ENCODE assay signal across 22 cellular contexts in genomic region chr12:57553343-57554202, GRCh38. TPM values are rescaled to one million over a fixed set of nuclear protein-coding genes. Genes with fewer than 3 reads are reported as not detected.
A peak's percentile ranks its signal among the peaks of the same experiment; 100 is the strongest.
DNase-seq lines count a peak whose midpoint lies in the region; ATAC-seq, FAIRE-seq and TF ChIP-seq lines count a peak whose summit lies in the region.
"Had no signal": no experiment of that assay in that cellular context is flagged by ENCODE, and none has a peak within 500 bp of the region (broad histone marks: within the 10 kb centered on the region; RNA-seq: fewer than 3 reads in every experiment).

No MANE protein-coding gene starts in this region.

- no peak overlapping the region for H2BK20ac ChIP-seq in IMR-90 (ENCODE audit: low read depth, low read length)

- 57% methylated on average over 1 of the region's 7 CpGs; no CpG with 5 or more reads in 1 of the 2 experiments for WGBS in IMR-90 (ENCODE audit: extremely low coverage in 2 of 2, insufficient read length in 1 of 2), 2 experiments

- H3K23ac ChIP-seq in IMR-90 (ENCODE audit: low read depth, low read length): no peak overlapping the region

- TF ChIP-seq RAD21 in IMR-90 (IDR thresholded peaks at IDR 0.05; ENCODE audit: low read length): no peak

- peak overlapping the region; percentile 64 to 96 (median 91) for H3K27ac Mint-ChIP-seq in brain
- H3K27ac Mint-ChIP-seq in activated T-helper 2 cell treated with anti-CD3 and anti-CD28 coated beads, Interferon-gamma antibody, Interleukin-2, Interleukin-4, amounts not matched to agents 10 μg/mL and 5 μg/mL and 100 μg/mL, durations not matched to agents 14 hours and 24 hours and 36 hours: no peak overlapping the region
- H3K27ac Mint-ChIP-seq: activated CD4-positive, alpha-beta T cell treated with anti-CD3 and anti-CD28 coated beads, Interleukin-2, amount 10 ng/mL, durations not matched to agents 7 days and 5 days; activated naive CD8-positive, alpha-beta T cell; activated T-helper 17 cell treated with anti-CD3 and anti-CD28 coated beads, Interleukin-2, amount 50 U/mL, for 72 hours had no signal

- H3K27me3 ChIP-seq in IMR-90 (ENCODE audit: control insufficient read depth, insufficient read depth, low read length): peaks cover 43% of the 10 kb centered on the region
- H3K27me3 ChIP-seq: testis had no signal

- no peak overlapping the region for H4K91ac ChIP-seq in IMR-90 (ENCODE audit: insufficient read depth, low read depth, low read length)

- no peak overlapping the region for H3K4me2 ChIP-seq in IMR-90 (ENCODE audit: low read depth, low read length)

- H3K4me3 Mint-ChIP-seq in brain: peak overlapping the region; percentile 89 to 95 (median 93)
- H3K4me3 Mint-ChIP-seq in activated T-helper 2 cell treated with anti-CD3 and anti-CD28 coated beads, Interferon-gamma antibody, Interleukin-2, Interleukin-4, amounts not matched to agents 10 μg/mL and 5 μg/mL and 100 μg/mL, durations not matched to agents 14 hours and 24 hours and 36 hours (ENCODE audit: low read depth): no peak overlapping the region
- H3K4me3 Mint-ChIP-seq: activated CD4-positive, alpha-beta T cell treated with anti-CD3 and anti-CD28 coated beads, Interleukin-2, amount 10 ng/mL, durations not matched to agents 7 days and 5 days; activated naive CD8-positive, alpha-beta T cell; activated T-helper 17 cell treated with anti-CD3 and anti-CD28 coated beads, Interleukin-2, amount 50 U/mL, for 72 hours had no signal

- FAIRE-seq in GM12891 (lab: Jason Lieb, UNC): no peak
- FAIRE-seq: GM12892, RCC 7860 had no signal

- H3K4me1 Mint-ChIP-seq in brain: peaks cover 75% of the 10 kb centered on the region
- H3K4me1 Mint-ChIP-seq in activated T-helper 2 cell treated with anti-CD3 and anti-CD28 coated beads, Interferon-gamma antibody, Interleukin-2, Interleukin-4, amounts not matched to agents 10 μg/mL and 5 μg/mL and 100 μg/mL, durations not matched to agents 14 hours and 24 hours and 36 hours (ENCODE audit: low read depth): peaks cover 18% of the 10 kb centered on the region

- ATAC-seq in IMR-90 (ENCODE audit: low read depth): no peak
- ATAC-seq: activated T-helper 17 cell treated with anti-CD3 and anti-CD28 coated beads, Interleukin-2, amount 50 U/mL, for 72 hours; mucosa of descending colon had no signal

- H2BK15ac ChIP-seq in IMR-90 (ENCODE audit: low read depth, low read length): no peak overlapping the region

- TF ChIP-seq CTCF in IMR-90 (conservative IDR thresholded peaks at IDR 0.05; ENCODE audit: low read depth, low read length) (no peak), brain (conservative IDR thresholded peaks at IDR 0.05) (no peak)

- H2AFZ ChIP-seq in IMR-90 (replicated peaks; ENCODE audit: low read length, poor library complexity): no peak overlapping the region

- H3K4me3 ChIP-seq in IMR-90 (ENCODE audit: insufficient read depth, low read depth, low read length): no peak overlapping the region
- H3K4me3 ChIP-seq: mucosa of descending colon, skin epidermis, testis had no signal

- H3K56ac ChIP-seq in IMR-90 (ENCODE audit: extremely low read depth, insufficient read depth, low read length): no peak overlapping the region

- no peak overlapping the region for H3K9ac ChIP-seq in IMR-90 (ENCODE audit: low read depth, low read length)

- CTCF ChIA-PET in IMR-90 (lab: Yijun Ruan, JAX): interaction anchor here (1.0 kb wide), 1 partner anchor 79 kb away, joined by 3 read pairs; the partner anchor contains the start of gene B4GALNT1

- no peaks in the 10 kb centered on the region for H3K9me3 Mint-ChIP-seq in brain
- H3K9me3 Mint-ChIP-seq in activated T-helper 2 cell treated with anti-CD3 and anti-CD28 coated beads, Interferon-gamma antibody, Interleukin-2, Interleukin-4, amounts not matched to agents 10 μg/mL and 5 μg/mL and 100 μg/mL, durations not matched to agents 14 hours and 24 hours and 36 hours: no peaks in the 10 kb centered on the region
- H3K9me3 Mint-ChIP-seq: activated CD4-positive, alpha-beta T cell treated with anti-CD3 and anti-CD28 coated beads, Interleukin-2, amount 10 ng/mL, durations not matched to agents 7 days and 5 days; activated T-helper 17 cell treated with anti-CD3 and anti-CD28 coated beads, Interleukin-2, amount 50 U/mL, for 72 hours had no signal

- no TSS peak for BruUV-seq in IMR-90 (replicated peaks; lab: Mats Ljungman, UMichigan)

- H2BK5ac ChIP-seq in IMR-90 (ENCODE audit: low read depth, low read length, poor library complexity, severe bottlenecking): no peak overlapping the region

- H3K14ac ChIP-seq in IMR-90 (replicated peaks; ENCODE audit: low read depth, low read length): no peak overlapping the region; the same call in 1 of the 2 replicates

- no peaks in the 10 kb centered on the region for H3K36me3 ChIP-seq in IMR-90 (ENCODE audit: control insufficient read depth, insufficient read depth, low read length)

- H3K4ac ChIP-seq in IMR-90 (ENCODE audit: low read depth, low read length): no peak overlapping the region

- dilution Hi-C loops in IMR-90 (cut with HindIII; ENCODE audit: low sequenced_read_pairs, unreplicated experiment): loop anchor here (25.0 kb wide), 1 partner anchor 109 kb away; no protein-coding TSS in a partner anchor

- no peak overlapping the region for H2AK5ac ChIP-seq in IMR-90 (ENCODE audit: low read depth, low read length)

- peaks cover 7% of the 10 kb centered on the region; the same call in 1 of the 2 replicates for H3K9me1 ChIP-seq in IMR-90 (ENCODE audit: insufficient read depth, low read length)

- H4K8ac ChIP-seq in IMR-90 (ENCODE audit: low read depth in 2 of 2, low read length in 2 of 2): no peak overlapping the region

- H3K18ac ChIP-seq in IMR-90 (ENCODE audit: low read depth, low read length): no peak overlapping the region

- POLR2A ChIA-PET in IMR-90 (lab: Charles Lee; ENCODE audit: unreplicated experiment): no interaction called here

- intact Hi-C loops in IMR-90 (cut with micrococcal nuclease): no loop called here
- intact Hi-C loops in activated T-helper 2 cell treated with anti-CD3 and anti-CD28 coated beads, Interferon-gamma antibody, Interleukin-2, Interleukin-4, amounts not matched to agents 10 μg/mL and 5 μg/mL and 100 μg/mL, durations not matched to agents 14 hours and 24 hours and 36 hours (cut with micrococcal nuclease): no loop called here

- peak overlapping the region; percentile 39 for H2AK9ac ChIP-seq in IMR-90 (replicated peaks; ENCODE audit: low read depth, low read length, poor library complexity)

- DNase-seq in IMR-90 (no peak), NCI-H187 treated with DMSO at 0.1 percent for 48 hours (lab: John Stamatoyannopoulos, UW) (peak; percentile 80), retina (peak; percentile 47), GM12891 (ENCODE audit: insufficient read length, low spot score) (no peak), hippocampal formation (lab: John Stamatoyannopoulos, UW) (no peak)
- DNase-seq in activated T-helper 2 cell treated with anti-CD3 and anti-CD28 coated beads, Interferon-gamma antibody, Interleukin-2, Interleukin-4, amounts not matched to agents 10 μg/mL and 5 μg/mL and 100 μg/mL, durations not matched to agents 14 hours and 24 hours and 36 hours (ENCODE audit: low spot score): no peak
- DNase-seq: activated CD4-positive, alpha-beta T cell treated with anti-CD3 and anti-CD28 coated beads, Interleukin-2, amount 10 ng/mL, durations not matched to agents 7 days and 5 days; AML-193; cerebellar nuclear complex; Kasumi-1; mucosa of descending colon; NCI-H1048; stimulated activated CD4-positive, alpha-beta T cell treated with anti-CD3 and anti-CD28 coated beads, Interleukin-2, amount 100 ng/mL, for 24 hours; stimulated activated naive CD4-positive, alpha-beta T cell; T-helper 2 cell; testis had no signal

- H3K36me3 Mint-ChIP-seq in brain: peaks cover 14% of the 10 kb centered on the region
- no peaks in the 10 kb centered on the region for H3K36me3 Mint-ChIP-seq in activated T-helper 2 cell treated with anti-CD3 and anti-CD28 coated beads, Interferon-gamma antibody, Interleukin-2, Interleukin-4, amounts not matched to agents 10 μg/mL and 5 μg/mL and 100 μg/mL, durations not matched to agents 14 hours and 24 hours and 36 hours (ENCODE audit: low read depth)
- H3K36me3 Mint-ChIP-seq: activated naive CD8-positive, alpha-beta T cell had no signal

- H4K5ac ChIP-seq in IMR-90 (ENCODE audit: low read depth, low read length): no peak overlapping the region

- TF ChIP-seq POLR2A in IMR-90 (IDR thresholded peaks at IDR 0.05; ENCODE audit: low read depth, low read length): no peak
- TF ChIP-seq POLR2A in GM12891 (IDR thresholded peaks at IDR 0.05; ENCODE audit: low read depth, low read length): no peak

- peaks cover 19% of the 10 kb centered on the region for H3K27me3 Mint-ChIP-seq in brain
- peaks cover 16% of the 10 kb centered on the region for H3K27me3 Mint-ChIP-seq in activated T-helper 2 cell treated with anti-CD3 and anti-CD28 coated beads, Interferon-gamma antibody, Interleukin-2, Interleukin-4, amounts not matched to agents 10 μg/mL and 5 μg/mL and 100 μg/mL, durations not matched to agents 14 hours and 24 hours and 36 hours (ENCODE audit: low read depth)
- H3K27me3 Mint-ChIP-seq: activated naive CD8-positive, alpha-beta T cell had no signal

- H2BK120ac ChIP-seq in IMR-90 (ENCODE audit: low read depth, low read length): no peak overlapping the region

- no peak overlapping the region for H3K27ac ChIP-seq in IMR-90 (ENCODE audit: insufficient read depth, low read length)
- H3K27ac ChIP-seq: skin epidermis, testis had no signal

- no peaks in the 10 kb centered on the region for H3K9me3 ChIP-seq in IMR-90 (ENCODE audit: control insufficient read depth, insufficient read depth, low read length)
- H3K9me3 ChIP-seq: mucosa of descending colon, testis had no signal

- peaks cover 0 to 4% of the 10 kb centered on the region in 2 experiments; a peak in 1 of 4 replicates for H3K79me1 ChIP-seq in IMR-90 (ENCODE audit: low read depth in 1 of 2, low read length in 2 of 2)

- in situ Hi-C loops in IMR-90 (cut with MboI; ENCODE audit: low sequenced_read_pairs): no loop called here

- H4K20me1 ChIP-seq in IMR-90 (ENCODE audit: insufficient read depth, low read length): no peaks in the 10 kb centered on the region

- peaks cover 3% of the 10 kb centered on the region for H3K4me1 ChIP-seq in IMR-90 (ENCODE audit: control insufficient read depth, insufficient read depth, low read length)

RNA-seq across cellular contexts. Expression of gene KIF5A, which starts 3.7 kb away (rescaled TPM):
- under 0.01 and 0.18 TPM in 2 replicates for total RNA-seq in IMR-90 (2012; rRNA removed)
- polyA plus RNA-seq in IMR-90 (2012; rRNA removed) (0.09 and 0.15 TPM in 2 replicates), brain (ENCODE audit: insufficient read depth, low read depth, low replicate concordance) (127 TPM)
- polyA plus RNA-seq in IMR-90 (2012; cell fraction: cytosol; rRNA removed): 0.03 and 0.10 TPM in 2 replicates
- polyA plus RNA-seq in IMR-90 (2012; cell fraction: nucleus; rRNA removed; ENCODE audit: low replicate concordance): 0.48 and 1.3 TPM in 2 replicates
- 0.18 TPM for polyA plus RNA-seq in GM12891 (2012; ENCODE audit: low read depth, missing spikeins)
- 3.0 and 3.4 TPM in 2 replicates for total RNA-seq in activated T-helper 2 cell treated with anti-CD3 and anti-CD28 coated beads, Interferon-gamma antibody, Interleukin-2, Interleukin-4, amounts not matched to agents 10 μg/mL and 5 μg/mL and 100 μg/mL, durations not matched to agents 14 hours and 24 hours and 36 hours

RNA-seq across cellular contexts. Expression of gene DCTN2, which starts 6.6 kb away (rescaled TPM):
- total RNA-seq in IMR-90 (2012; rRNA removed): 114 and 125 TPM in 2 replicates
- polyA plus RNA-seq in IMR-90 (2012; rRNA removed) (107 and 130 TPM in 2 replicates), brain (ENCODE audit: insufficient read depth, low read depth, low replicate concordance) (370 TPM)
- polyA plus RNA-seq in IMR-90 (2012; cell fraction: cytosol; rRNA removed): 95.2 and 179 TPM in 2 replicates
- polyA plus RNA-seq in IMR-90 (2012; cell fraction: nucleus; rRNA removed; ENCODE audit: low replicate concordance): 106 and 179 TPM in 2 replicates
- 79.2 TPM for polyA plus RNA-seq in GM12891 (2012; ENCODE audit: low read depth, missing spikeins)
- total RNA-seq in activated T-helper 2 cell treated with anti-CD3 and anti-CD28 coated beads, Interferon-gamma antibody, Interleukin-2, Interleukin-4, amounts not matched to agents 10 μg/mL and 5 μg/mL and 100 μg/mL, durations not matched to agents 14 hours and 24 hours and 36 hours: 96.7 and 101 TPM in 2 replicates

RNA-seq across cellular contexts. Expression of gene MBD6, which starts 30.9 kb away (rescaled TPM):
- 0.90 and 1.4 TPM in 2 replicates for total RNA-seq in IMR-90 (2012; rRNA removed)
- polyA plus RNA-seq in IMR-90 (2012; rRNA removed) (7.9 and 9.3 TPM in 2 replicates), brain (ENCODE audit: insufficient read depth, low read depth, low replicate concordance) (45.2 TPM)
- polyA plus RNA-seq in IMR-90 (2012; cell fraction: cytosol; rRNA removed): 6.6 and 8.1 TPM in 2 replicates
- polyA plus RNA-seq in IMR-90 (2012; cell fraction: nucleus; rRNA removed; ENCODE audit: low replicate concordance): 39.1 and 71.4 TPM in 2 replicates
- polyA plus RNA-seq in GM12891 (2012; ENCODE audit: low read depth, missing spikeins): 15.6 TPM
- 62.4 and 67.9 TPM in 2 replicates for total RNA-seq in activated T-helper 2 cell treated with anti-CD3 and anti-CD28 coated beads, Interferon-gamma antibody, Interleukin-2, Interleukin-4, amounts not matched to agents 10 μg/mL and 5 μg/mL and 100 μg/mL, durations not matched to agents 14 hours and 24 hours and 36 hours

RNA-seq across cellular contexts. Expression of gene DDIT3, which starts 33.3 kb away (rescaled TPM):
- 12.2 and 19.4 TPM in 2 replicates for total RNA-seq in IMR-90 (2012; rRNA removed)
- polyA plus RNA-seq in IMR-90 (2012; rRNA removed) (29.8 and 54.4 TPM in 2 replicates), brain (ENCODE audit: insufficient read depth, low read depth, low replicate concordance) (24.9 TPM)
- polyA plus RNA-seq in IMR-90 (2012; cell fraction: cytosol; rRNA removed): 10.8 and 21.4 TPM in 2 replicates
- polyA plus RNA-seq in IMR-90 (2012; cell fraction: nucleus; rRNA removed; ENCODE audit: low replicate concordance): 49.3 and 215 TPM in 2 replicates
- 22.7 TPM for polyA plus RNA-seq in GM12891 (2012; ENCODE audit: low read depth, missing spikeins)
- total RNA-seq in activated T-helper 2 cell treated with anti-CD3 and anti-CD28 coated beads, Interferon-gamma antibody, Interleukin-2, Interleukin-4, amounts not matched to agents 10 μg/mL and 5 μg/mL and 100 μg/mL, durations not matched to agents 14 hours and 24 hours and 36 hours: 10.9 and 11.4 TPM in 2 replicates

RNA-seq across cellular contexts. Expression of gene PIP4K2C, which starts 37.4 kb away (rescaled TPM):
- total RNA-seq in IMR-90 (2012; rRNA removed): 12.5 and 14.4 TPM in 2 replicates
- polyA plus RNA-seq in IMR-90 (2012; rRNA removed) (20.0 and 23.1 TPM in 2 replicates), brain (ENCODE audit: insufficient read depth, low read depth, low replicate concordance) (43.7 TPM)
- polyA plus RNA-seq in IMR-90 (2012; cell fraction: cytosol; rRNA removed): 12.2 and 14.9 TPM in 2 replicates
- 6.3 and 18.0 TPM in 2 replicates for polyA plus RNA-seq in IMR-90 (2012; cell fraction: nucleus; rRNA removed; ENCODE audit: low replicate concordance)
- polyA plus RNA-seq in GM12891 (2012; ENCODE audit: low read depth, missing spikeins): 12.1 TPM
- total RNA-seq in activated T-helper 2 cell treated with anti-CD3 and anti-CD28 coated beads, Interferon-gamma antibody, Interleukin-2, Interleukin-4, amounts not matched to agents 10 μg/mL and 5 μg/mL and 100 μg/mL, durations not matched to agents 14 hours and 24 hours and 36 hours: 23.2 and 24.6 TPM in 2 replicates

Comparison
In these comparisons a context has a peak if more than half of its experiments do, and no peak if none do; other contexts are left out.
1. DNase-seq: peak in NCI-H187 treated with DMSO at 0.1 percent for 48 hours (single experiment) and retina (single experiment); none in IMR-90 (single experiment), GM12891 (single experiment), activated T-helper 2 cell treated with anti-CD3 and anti-CD28 coated beads, Interferon-gamma antibody, Interleukin-2, Interleukin-4, amounts not matched to agents 10 μg/mL and 5 μg/mL and 100 μg/mL, durations not matched to agents 14 hours and 24 hours and 36 hours (single experiment) and hippocampal formation (0 of 2).
2. RNA of gene MBD6, which starts 30.9 kb away (total RNA-seq): 62.4 to 67.9 TPM in activated T-helper 2 cell treated with anti-CD3 and anti-CD28 coated beads, Interferon-gamma antibody, Interleukin-2, Interleukin-4, amounts not matched to agents 10 μg/mL and 5 μg/mL and 100 μg/mL, durations not matched to agents 14 hours and 24 hours and 36 hours; 0.90 to 1.4 TPM in IMR-90; every median in the first group is over 10 times any median in the second.